Comparison of ENCODE assay signal across 8 cellular contexts in the genomic region with DNA sequence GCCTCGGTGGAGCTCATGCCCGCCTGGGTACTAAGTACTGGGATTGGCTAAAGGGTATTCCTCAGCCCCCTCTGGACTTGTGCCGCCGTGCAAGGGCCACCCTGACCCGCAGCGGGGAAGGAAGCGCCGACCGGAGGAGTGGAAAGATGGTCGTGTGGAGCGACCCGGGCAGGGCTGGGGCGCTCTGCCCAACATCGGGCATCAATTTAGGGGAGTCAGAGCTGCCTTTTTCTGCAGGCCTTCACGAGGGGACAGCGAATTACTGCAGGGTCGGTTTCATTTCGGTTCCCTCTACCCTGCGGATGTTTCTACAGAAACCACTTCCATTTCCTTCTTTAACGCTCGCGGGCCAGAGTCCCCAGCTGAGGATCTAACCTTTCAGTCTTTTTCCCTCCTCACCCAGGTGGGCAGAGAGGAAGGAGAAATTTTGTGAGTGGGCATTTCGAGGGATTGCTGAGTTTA.
DNase-seq lines count a peak whose midpoint lies in the region; ATAC-seq lines count a peak whose summit lies in the region.

No MANE protein-coding gene starts in this region.

- no peaks in the 10 kb centered on the region for H3K9me3 ChIP-seq in HUES6 (ENCODE audit: control insufficient read depth, insufficient read depth, low read depth, low read length)
- no peaks in the 10 kb centered on the region for H3K9me3 ChIP-seq in adipocyte (ENCODE audit: control insufficient read depth, low read length)
- H3K9me3 ChIP-seq in subcutaneous abdominal adipose tissue (ENCODE audit: control insufficient read depth in 5 of 5, low read length in 5 of 5): no peaks in the 10 kb centered on the region

- H3K9ac ChIP-seq in HUES6 (ENCODE audit: low read length): peak overlapping the region; percentile 95
- H3K9ac ChIP-seq in adipocyte (ENCODE audit: low read length): peak overlapping the region; percentile 91
- peak overlapping the region; percentile 84 to 98 (median 98) for H3K9ac ChIP-seq in subcutaneous abdominal adipose tissue (ENCODE audit: low read length in 5 of 5)

- H3K36me3 ChIP-seq in HUES6 (ENCODE audit: control insufficient read depth, insufficient read depth, low read length): peaks cover 9% of the 10 kb centered on the region
- peaks cover 36% of the 10 kb centered on the region for H3K36me3 ChIP-seq in adipocyte (ENCODE audit: control insufficient read depth, insufficient read depth, low read length, severe bottlenecking)
- H3K36me3 ChIP-seq in subcutaneous abdominal adipose tissue (ENCODE audit: control insufficient read depth in 5 of 5, insufficient read depth in 5 of 5, low read length in 5 of 5): peaks cover 5 to 20% (median 16%) of the 10 kb centered on the region in 5 donors

- peak; percentile 16 for ATAC-seq in GM18867 (IDR thresholded peaks at IDR 0.05; ENCODE audit: unreplicated experiment)
- ATAC-seq in HG03442 (IDR thresholded peaks at IDR 0.05; ENCODE audit: unreplicated experiment): no peak

- peaks cover 3% of the 10 kb centered on the region; the same call in 1 of the 2 replicates for H3K4me1 ChIP-seq in HUES6 (ENCODE audit: control insufficient read depth, insufficient read depth, low read length)
- peaks cover 17% of the 10 kb centered on the region for H3K4me1 ChIP-seq in adipocyte (ENCODE audit: control insufficient read depth, insufficient read depth, low read length)
- peaks cover 5 to 47% (median 37%) of the 10 kb centered on the region in 5 donors for H3K4me1 ChIP-seq in subcutaneous abdominal adipose tissue (ENCODE audit: control insufficient read depth in 5 of 5, insufficient read depth in 5 of 5, low read length in 5 of 5)

- H3K4me3 ChIP-seq in HUES6 (ENCODE audit: low read depth, low read length) (peak overlapping the region; percentile 85), adipocyte (ENCODE audit: low read length) (peak overlapping the region; percentile 97), subcutaneous abdominal adipose tissue (ENCODE audit: low read depth in 1 of 5, low read length in 5 of 5) (peak overlapping the region; percentile 95 to 97 (median 96))

- H3K27me3 ChIP-seq in HUES6 (ENCODE audit: control insufficient read depth, insufficient read depth, low read length) (no peaks in the 10 kb centered on the region), adipocyte (replicated peaks; ENCODE audit: control insufficient read depth, insufficient read depth, low read length) (no peaks in the 10 kb centered on the region), subcutaneous abdominal adipose tissue (ENCODE audit: control insufficient read depth in 5 of 5, insufficient read depth in 4 of 5, low read length in 5 of 5) (no peaks in the 10 kb centered on the region)

- peak overlapping the region; percentile 76 for H3K27ac ChIP-seq in HUES6 (ENCODE audit: low read depth, low read length)
- peak overlapping the region; percentile 98 for H3K27ac ChIP-seq in subcutaneous abdominal adipose tissue (ENCODE audit: low read depth, low read length)

- peak; percentile 44 for DNase-seq in AG08396 (ENCODE audit: low spot score)
- no peak for DNase-seq in adipocyte (ENCODE audit: low read depth)
- DNase-seq in iris pigment epithelial cell (ENCODE audit: low read depth): peak; percentile 24
- no peak for DNase-seq in DMS79 (lab: John Stamatoyannopoulos, UW)

Comparison
In these comparisons a context has a peak if more than half of its experiments do, and no peak if none do; other contexts are left out.
1. DNase-seq: peak in AG08396 (single experiment) and iris pigment epithelial cell (single experiment); none in adipocyte (single experiment) and DMS79 (single experiment).
2. Peak in every context shown above with its lines, with median percentiles within 50 percentile points of each other: H3K4me3 ChIP-seq and H3K9ac ChIP-seq.